In the genomic region with DNA sequence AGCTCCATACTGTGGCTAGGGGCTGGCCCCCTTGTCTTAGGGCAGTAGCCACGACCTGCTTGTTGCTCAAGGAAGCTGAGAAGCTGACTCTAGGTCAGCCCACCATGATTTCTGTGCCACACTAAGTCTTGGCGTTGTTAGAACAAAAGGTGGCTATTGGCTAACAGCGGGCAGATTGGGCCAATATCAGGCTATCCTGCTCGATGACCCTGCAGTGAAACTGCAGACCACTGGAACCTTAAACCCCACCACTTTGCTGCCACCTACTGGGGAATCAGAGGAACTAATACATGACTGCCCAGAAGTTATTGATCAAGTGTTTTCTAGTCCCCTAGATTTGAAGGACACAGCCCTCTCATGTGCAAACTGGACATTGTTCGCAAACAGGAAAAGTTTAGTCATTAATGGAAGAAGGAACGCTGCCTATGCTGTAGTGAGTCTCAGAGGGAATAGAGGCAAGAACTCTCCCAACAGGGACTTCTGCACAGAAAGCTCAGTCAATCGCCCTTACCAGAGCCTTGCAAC, we compare ENCODE assay signal across 9 cellular contexts. TPM values are rescaled to one million over a fixed set of nuclear protein-coding genes. Genes with fewer than 3 reads are reported as not detected.
DNase-seq lines count a peak whose midpoint lies in the region; ATAC-seq, FAIRE-seq and TF ChIP-seq lines count a peak whose summit lies in the region.
"Had no signal": no experiment of that assay in that cellular context is flagged by ENCODE, and none has a peak within 500 bp of the region (broad histone marks: within the 10 kb centered on the region; RNA-seq: fewer than 3 reads in every experiment).

No MANE protein-coding gene starts in this region.

- H3K27ac Mint-ChIP-seq in stimulated activated effector memory CD8-positive, alpha-beta T cell treated with anti-CD3 and anti-CD28 coated beads, Interleukin-12 subunit alpha, Interleukin-12 subunit beta, amount 100 ng/mL, for 72 hours, result no peak overlapping the region
- H3K27ac Mint-ChIP-seq: dendritic cell treated with granulocyte-macrophage colony-stimulating factor and Interleukin-4, amounts not matched to agents 40 ng/mL and 50 ng/mL, for 4 days had no signal

- no peaks in the 10 kb centered on the region for H3K9me1 ChIP-seq in K562 (ENCODE audit: control insufficient read depth, insufficient read depth, low read length)

- POLR2A ChIA-PET in K562 (lab: Yijun Ruan, JAX), result interaction anchor here (0.5 to 0.8 kb wide), 3 partner anchors 98 to 468 kb away, joined by 3 read pairs; no protein-coding TSS in a partner anchor

- H3K4me1 ChIP-seq in K562 (replicated peaks in 1 of 2; ENCODE audit: control insufficient read depth in 2 of 2, insufficient read depth in 2 of 2, low read length in 2 of 2), result peaks cover 0 to 8% of the 10 kb centered on the region in 2 experiments; a peak in 3 of 5 replicates

- no peak overlapping the region for H3K9ac ChIP-seq in K562 (ENCODE audit: insufficient read depth in 1 of 2, low read depth in 2 of 2, low read length in 2 of 2)

- no peak for TF ChIP-seq EP300 in Ishikawa (IDR thresholded peaks at IDR 0.05; ENCODE audit: borderline replicate concordance)
- no peak for TF ChIP-seq EP300 in K562 (IDR thresholded peaks at IDR 0.05; ENCODE audit: low read length)

- no peak overlapping the region for H3K4me2 ChIP-seq in K562 (ENCODE audit: insufficient read depth, low read length)

- H3K4me1 Mint-ChIP-seq in stimulated activated effector memory CD8-positive, alpha-beta T cell treated with anti-CD3 and anti-CD28 coated beads, Interleukin-12 subunit alpha, Interleukin-12 subunit beta, amount 100 ng/mL, for 72 hours, result no peaks in the 10 kb centered on the region

- no peaks in the 10 kb centered on the region for H3K36me3 Mint-ChIP-seq in stimulated activated effector memory CD8-positive, alpha-beta T cell treated with anti-CD3 and anti-CD28 coated beads, Interleukin-12 subunit alpha, Interleukin-12 subunit beta, amount 100 ng/mL, for 72 hours

- H3K4me3 ChIP-seq in K562 (no peak overlapping the region), kidney epithelial cell (ENCODE audit: low read depth, low read length) (no peak overlapping the region)

- 22% methylated on average over 7 of the region's 7 CpGs for WGBS in K562 (ENCODE audit: insufficient coverage, low coverage, missing lambda C conversion rate)

- no peaks in the 10 kb centered on the region for H3K9me3 Mint-ChIP-seq in stimulated activated effector memory CD8-positive, alpha-beta T cell treated with anti-CD3 and anti-CD28 coated beads, Interleukin-12 subunit alpha, Interleukin-12 subunit beta, amount 100 ng/mL, for 72 hours
- H3K9me3 Mint-ChIP-seq: dendritic cell treated with granulocyte-macrophage colony-stimulating factor and Interleukin-4, amounts not matched to agents 40 ng/mL and 50 ng/mL, for 4 days had no signal

- no TSS peak for BruUV-seq in K562 (replicated peaks; lab: Mats Ljungman, UMichigan)

- intact Hi-C loops in K562 (cut with micrococcal nuclease), result loop anchor here (1.0 to 10.0 kb wide), 4 partner anchors 83 to 552 kb away; no protein-coding TSS in a partner anchor

- H3K27me3 ChIP-seq in K562 (ENCODE audit: control insufficient read depth in 2 of 2, insufficient read depth in 2 of 2, low read length in 2 of 2), result no peaks in the 10 kb centered on the region
- no peaks in the 10 kb centered on the region for H3K27me3 ChIP-seq in kidney epithelial cell (ENCODE audit: control insufficient read depth, insufficient read depth, low read length)

- H3K36me3 ChIP-seq in K562 (ENCODE audit: control insufficient read depth, insufficient read depth, low read length) (no peaks in the 10 kb centered on the region), kidney epithelial cell (ENCODE audit: control insufficient read depth, insufficient read depth, low read length) (no peaks in the 10 kb centered on the region)

- H3K79me2 ChIP-seq in K562 (ENCODE audit: control insufficient read depth, insufficient read depth, low read length), result no peaks in the 10 kb centered on the region

- peak overlapping the region; percentile 34; the same call in 1 of the 2 replicates for H2AFZ ChIP-seq in K562 (ENCODE audit: low read depth, low read length)

- in situ Hi-C loops in K562 (cut with MboI), result loop anchor here (5.0 kb wide), 1 partner anchor 160 kb away; no protein-coding TSS in a partner anchor

- H3K9me3 ChIP-seq in K562 (replicated peaks; ENCODE audit: control insufficient read depth, insufficient read depth, low read depth, low read length), result no peaks in the 10 kb centered on the region

- ATAC-seq in GM21737 (IDR thresholded peaks at IDR 0.05; ENCODE audit: unreplicated experiment), result peak; percentile 46
- ATAC-seq in K562, result peak; percentile 79
- peak; percentile 66 for ATAC-seq in stimulated activated effector memory CD8-positive, alpha-beta T cell treated with anti-CD3 and anti-CD28 coated beads, Interleukin-12 subunit alpha, Interleukin-12 subunit beta, amount 100 ng/mL, for 72 hours

- H3K27ac ChIP-seq in K562 (ENCODE audit: extremely low read depth, low read depth, low read length), result no peak overlapping the region

- TF ChIP-seq RAD21 in Ishikawa (IDR thresholded peaks at IDR 0.05; ENCODE audit: low read depth), result peak; percentile 85
- TF ChIP-seq RAD21 in K562 (CRISPR knock-in tag; conservative IDR thresholded peaks at IDR 0.05 in 1 of 2, IDR thresholded peaks at IDR 0.05 in 1 of 2), result peak; percentile 64 to 80

- no peak overlapping the region for H3K4me3 Mint-ChIP-seq in stimulated activated effector memory CD8-positive, alpha-beta T cell treated with anti-CD3 and anti-CD28 coated beads, Interleukin-12 subunit alpha, Interleukin-12 subunit beta, amount 100 ng/mL, for 72 hours
- H3K4me3 Mint-ChIP-seq: dendritic cell treated with granulocyte-macrophage colony-stimulating factor and Interleukin-4, amounts not matched to agents 40 ng/mL and 50 ng/mL, for 4 days had no signal

- TF ChIP-seq CTCF in K562 (IDR thresholded peaks at IDR 0.05 in 2 of 3, conservative IDR thresholded peaks at IDR 0.05 in 1 of 3; ENCODE audit: insufficient read depth in 2 of 3, low read depth in 1 of 3, low read length in 3 of 3) (peak; percentile 66 to 85 (median 85)), kidney epithelial cell (IDR thresholded peaks at IDR 0.05; ENCODE audit: insufficient read depth, low read length, poor library complexity, severe bottlenecking) (peak; percentile 79)

- H4K20me1 ChIP-seq in K562 (replicated peaks; ENCODE audit: control insufficient read depth, insufficient read depth, low read length), result no peaks in the 10 kb centered on the region

- no peak for TF ChIP-seq POLR2A in K562 (conservative IDR thresholded peaks at IDR 0.05)

- peak in 2 of 3 experiments; percentile 35 to 67 for DNase-seq in NCI-H1417 (lab: John Stamatoyannopoulos, UW)
- DNase-seq in NCI-H1417 treated with DMSO at 0.1 percent for 48 hours (lab: John Stamatoyannopoulos, UW), result no peak
- DNase-seq in SW480 (ENCODE audit: low spot score), result peak; percentile 50
- DNase-seq in K562 (ENCODE audit: extremely low read depth in 1 of 4, low spot score in 3 of 4), result peak; percentile 61 to 69 (median 66)
- no peak for DNase-seq in kidney epithelial cell (ENCODE audit: low read depth)
- DNase-seq in stimulated activated effector memory CD8-positive, alpha-beta T cell treated with anti-CD3 and anti-CD28 coated beads, Interleukin-12 subunit alpha, Interleukin-12 subunit beta, amount 100 ng/mL, for 72 hours (ENCODE audit: low spot score in 2 of 2), result peak; percentile 29 to 66

- CTCF ChIA-PET in K562 (lab: Yijun Ruan, JAX; ENCODE audit: low intra/inter-chr PET ratio), result interaction anchor here (1.0 kb wide), 1 partner anchor 158 kb away, joined by 3 read pairs; no protein-coding TSS in a partner anchor

- peak; percentile 89 for FAIRE-seq in K562 (lab: Jason Lieb, UNC)

TF ChIP-seq in Ishikawa, 13 proteins besides CTCF, POLR2A, EP300 and RAD21 (continues in another document):
- peak; percentile 31; the same call in 1 of the 2 replicates for TF ChIP-seq ZBTB7A (IDR thresholded peaks at IDR 0.05; ENCODE audit: low read depth)

TF ChIP-seq in K562, 482 proteins besides CTCF, POLR2A, EP300 and RAD21 (continues in another document):
- TF ChIP-seq THAP12 (CRISPR knock-in tag; IDR thresholded peaks at IDR 0.05), result no peak

RNA-seq across cellular contexts. Expression of gene PAPSS1, which starts 17.0 kb away (rescaled TPM):
- 12.8 and 15.1 TPM in 2 replicates for total RNA-seq in K562 (2011; cell fraction: chromatin; rRNA removed; ENCODE audit: low replicate concordance)
- 6.0 and 7.2 TPM in 2 replicates for total RNA-seq in K562 (2011; cell fraction: nucleolus; rRNA removed)
- total RNA-seq in K562 (2011; cell fraction: nucleoplasm; rRNA removed), result 10.0 and 11.5 TPM in 2 replicates
- 21.1 and 25.4 TPM in 2 replicates for total RNA-seq in K562 (2014; rRNA removed)
- 38.5 and 40.1 TPM in 2 replicates for total RNA-seq in K562 (2014; rRNA removed; fragmentation: Illumina TruSeq; extraction: Trizol)
- total RNA-seq in K562 (2015; rRNA removed; fragmentation: Illumina TruSeq; extraction: Trizol), result 43.2 and 46.3 TPM in 2 replicates
- 32.1 and 35.0 TPM in 2 replicates for total RNA-seq in K562 (2021)
- 50.4 and 71.7 TPM in 2 replicates for polyA plus RNA-seq in K562 (2011; rRNA removed)
- 19.6 and 57.1 TPM in 2 replicates for polyA plus RNA-seq in K562 (2011; cell fraction: cytosol; rRNA removed)
- 19.9 and 48.8 TPM in 2 replicates for polyA plus RNA-seq in K562 (2011; cell fraction: nucleus; rRNA removed)
- 49.9 and 59.4 TPM in 2 replicates for polyA plus RNA-seq in K562 (2012)
- polyA plus RNA-seq in K562 (2014; fragmentation: Illumina TruSeq; extraction: Trizol), result 35.1 and 41.9 TPM in 2 replicates
- polyA plus RNA-seq in K562 (2014; fragmentation: Nextera tagmentation; extraction: Ambion mirVana), result 10 to 100 TPM; 47.0 to 53.9 TPM
- 29.4 and 39.3 TPM in 2 replicates for polyA plus RNA-seq in K562 (2014; rRNA removed)
- 59.5 and 115 TPM in 2 replicates for polyA minus RNA-seq in K562 (2011; rRNA and poly(A)+ RNA removed)
- polyA minus RNA-seq in K562 (2011; cell fraction: cytosol; rRNA and poly(A)+ RNA removed), result 20.5 and 26.2 TPM in 2 replicates
- 16.0 and 48.9 TPM in 2 replicates for polyA minus RNA-seq in K562 (2011; cell fraction: nucleus; rRNA and poly(A)+ RNA removed)
- total RNA-seq in kidney epithelial cell, result 44.7 and 60.3 TPM in 2 replicates

Comparison
In these comparisons a context has a peak if more than half of its experiments do, and no peak if none do; other contexts are left out.
1. DNase-seq: peak in NCI-H1417 (2 of 3), SW480 (single experiment), K562 (4 of 4) and stimulated activated effector memory CD8-positive, alpha-beta T cell treated with anti-CD3 and anti-CD28 coated beads, Interleukin-12 subunit alpha, Interleukin-12 subunit beta, amount 100 ng/mL, for 72 hours (2 of 2); none in NCI-H1417 treated with DMSO at 0.1 percent for 48 hours (single experiment) and kidney epithelial cell (single experiment).
2. Peak in every context shown above with its lines, with median percentiles within 50 percentile points of each other: ATAC-seq.